ENCODE assay signal across 23 cellular contexts in genomic region chr20:44701889-44702288, GRCh38. TPM values are rescaled to one million over a fixed set of nuclear protein-coding genes. Genes with fewer than 3 reads are reported as not detected.
DNase-seq lines count a peak whose midpoint lies in the region; ATAC-seq and TF ChIP-seq lines count a peak whose summit lies in the region.
"Had no signal": no experiment of that assay in that cellular context is flagged by ENCODE, and none has a peak within 500 bp of the region (broad histone marks: within the 10 kb centered on the region; RNA-seq: fewer than 3 reads in every experiment).

No MANE protein-coding gene starts in this region.

- no peaks in the 10 kb centered on the region for H3K79me2 ChIP-seq in neural progenitor cell (ENCODE audit: low read depth)

- H3K4me3 Mint-ChIP-seq in brain (peak overlapping the region in 1 of 5 experiments; percentile 12), neural progenitor cell (no peak overlapping the region), endothelial cell (ENCODE audit: unreplicated experiment) (no peak overlapping the region)
- no peak overlapping the region for H3K4me3 Mint-ChIP-seq in activated CD4-positive, alpha-beta memory T cell treated with anti-CD3 and anti-CD28 coated beads, Interleukin-2, amount 10 ng/mL, durations not matched to agents 7 days and 5 days
- H3K4me3 Mint-ChIP-seq: activated CD4-positive, alpha-beta T cell treated with anti-CD3 and anti-CD28 coated beads for 36 hours; activated CD8-positive, alpha-beta memory T cell treated with anti-CD3 and anti-CD28 coated beads, Interleukin-2, amount 10 ng/mL, durations not matched to agents 7 days and 5 days; activated naive CD8-positive, alpha-beta T cell treated with anti-CD3 and anti-CD28 coated beads, Interleukin-2, amount 10 ng/mL, durations not matched to agents 7 days and 5 days; CD4-positive, CD25-positive, alpha-beta regulatory T cell had no signal

- H3K27me3 Mint-ChIP-seq in brain (peaks cover 6% of the 10 kb centered on the region), neural progenitor cell (ENCODE audit: insufficient read depth, low read depth) (peaks cover 9% of the 10 kb centered on the region), endothelial cell (ENCODE audit: unreplicated experiment) (no peaks in the 10 kb centered on the region)
- H3K27me3 Mint-ChIP-seq in activated CD4-positive, alpha-beta memory T cell treated with anti-CD3 and anti-CD28 coated beads, Interleukin-2, amount 10 ng/mL, durations not matched to agents 7 days and 5 days, result no peaks in the 10 kb centered on the region
- H3K27me3 Mint-ChIP-seq: activated naive CD8-positive, alpha-beta T cell treated with anti-CD3 and anti-CD28 coated beads, Interleukin-2, amount 10 ng/mL, durations not matched to agents 7 days and 5 days had no signal

- ATAC-seq in Right ventricle myocardium inferior, result no peak
- ATAC-seq: activated CD4-positive, alpha-beta T cell treated with anti-CD3 and anti-CD28 coated beads for 36 hours; activated CD8-positive, alpha-beta memory T cell treated with anti-CD3 and anti-CD28 coated beads, Interleukin-2, amount 10 ng/mL, durations not matched to agents 7 days and 5 days had no signal

- no peak overlapping the region for H3K4me3 ChIP-seq in right atrium auricular region
- H3K4me3 ChIP-seq in neural progenitor cell, result no peak overlapping the region
- H3K4me3 ChIP-seq: lung had no signal

- H3K27ac Mint-ChIP-seq in brain (peak overlapping the region; percentile 12 to 68 (median 31)), neural progenitor cell (peak overlapping the region; percentile 68), endothelial cell (ENCODE audit: unreplicated experiment) (no peak overlapping the region)
- H3K27ac Mint-ChIP-seq in activated CD4-positive, alpha-beta memory T cell treated with anti-CD3 and anti-CD28 coated beads, Interleukin-2, amount 10 ng/mL, durations not matched to agents 7 days and 5 days, result no peak overlapping the region
- H3K27ac Mint-ChIP-seq: activated CD4-positive, alpha-beta T cell treated with anti-CD3 and anti-CD28 coated beads for 36 hours; activated CD8-positive, alpha-beta memory T cell treated with anti-CD3 and anti-CD28 coated beads, Interleukin-2, amount 10 ng/mL, durations not matched to agents 7 days and 5 days; activated naive CD8-positive, alpha-beta T cell treated with anti-CD3 and anti-CD28 coated beads, Interleukin-2, amount 10 ng/mL, durations not matched to agents 7 days and 5 days; activated T-helper 2 cell treated with anti-CD3 and anti-CD28 coated beads, Interferon-gamma antibody, Interleukin-2, Interleukin-4, amounts not matched to agents 10 μg/mL and 5 μg/mL and 100 μg/mL, durations not matched to agents 14 hours and 24 hours and 36 hours; CD4-positive, CD25-positive, alpha-beta regulatory T cell had no signal

- intact Hi-C loops in Right ventricle myocardium inferior (cut with DNase I), result no loop called here

- no peak overlapping the region for H2AFZ ChIP-seq in neural progenitor cell (replicated peaks)

- H3F3A ChIP-seq in neural progenitor cell (ENCODE audit: low read depth), result peaks cover 2% of the 10 kb centered on the region

- no peaks in the 10 kb centered on the region for H3K27me3 ChIP-seq in right atrium auricular region
- no peaks in the 10 kb centered on the region for H3K27me3 ChIP-seq in neural progenitor cell
- H3K27me3 ChIP-seq: brain microvascular endothelial cell had no signal

- no peaks in the 10 kb centered on the region for H4K20me1 ChIP-seq in neural progenitor cell (ENCODE audit: low read depth)

- H3K36me3 Mint-ChIP-seq in brain (no peaks in the 10 kb centered on the region), neural progenitor cell (no peaks in the 10 kb centered on the region), endothelial cell (ENCODE audit: low read depth, unreplicated experiment) (peaks cover 6% of the 10 kb centered on the region)
- no peaks in the 10 kb centered on the region for H3K36me3 Mint-ChIP-seq in activated CD4-positive, alpha-beta memory T cell treated with anti-CD3 and anti-CD28 coated beads, Interleukin-2, amount 10 ng/mL, durations not matched to agents 7 days and 5 days (ENCODE audit: low read depth)
- H3K36me3 Mint-ChIP-seq: activated CD8-positive, alpha-beta memory T cell treated with anti-CD3 and anti-CD28 coated beads, Interleukin-2, amount 10 ng/mL, durations not matched to agents 7 days and 5 days; activated naive CD8-positive, alpha-beta T cell treated with anti-CD3 and anti-CD28 coated beads, Interleukin-2, amount 10 ng/mL, durations not matched to agents 7 days and 5 days; CD4-positive, CD25-positive, alpha-beta regulatory T cell had no signal

- POLR2A ChIA-PET in activated CD4-positive, alpha-beta memory T cell treated with anti-CD3 and anti-CD28 coated beads, Interleukin-2, amount 10 ng/mL, durations not matched to agents 7 days and 5 days (lab: Charles Lee), result no interaction called here

- DNase-seq in right atrium auricular region (ENCODE audit: low spot score), result no peak
- no peak for DNase-seq in Right ventricle myocardium inferior (ENCODE audit: missing footprints)
- peak; percentile 47 for DNase-seq in neural progenitor cell (ENCODE audit: low spot score)
- DNase-seq in SKM-1 treated with dmso at 0.1 percent for 144 hours (lab: John Stamatoyannopoulos, UW; ENCODE audit: unreplicated experiment), result no peak
- DNase-seq in activated CD4-positive, alpha-beta memory T cell treated with anti-CD3 and anti-CD28 coated beads, Interleukin-2, amount 10 ng/mL, durations not matched to agents 7 days and 5 days, result no peak
- DNase-seq in NCI-H748 (lab: John Stamatoyannopoulos, UW; ENCODE audit: unreplicated experiment), result no peak
- no peak for DNase-seq in endothelial cell (ENCODE audit: low spot score)
- DNase-seq: activated CD4-positive, alpha-beta T cell treated with anti-CD3 and anti-CD28 coated beads for 36 hours; activated CD8-positive, alpha-beta memory T cell treated with anti-CD3 and anti-CD28 coated beads, Interleukin-2, amount 10 ng/mL, durations not matched to agents 7 days and 5 days; activated naive CD8-positive, alpha-beta T cell treated with anti-CD3 and anti-CD28 coated beads, Interleukin-2, amount 10 ng/mL, durations not matched to agents 7 days and 5 days; brain microvascular endothelial cell; CD4-positive, CD25-positive, alpha-beta regulatory T cell; cortex of kidney; HCEC 1CT; islet precursor cell; Kasumi-1; NCI-H1092; Right ventricle myocardium superior; stimulated activated CD4-positive, alpha-beta T cell treated with anti-CD3 and anti-CD28 coated beads, Interleukin-12 subunit alpha, Interleukin-12 subunit beta, amount 100 ng/mL, for 4 hours had no signal

- H3K4me1 Mint-ChIP-seq in brain, result peaks cover 41% of the 10 kb centered on the region
- peaks cover 35% of the 10 kb centered on the region for H3K4me1 Mint-ChIP-seq in neural progenitor cell
- no peaks in the 10 kb centered on the region for H3K4me1 Mint-ChIP-seq in activated CD4-positive, alpha-beta memory T cell treated with anti-CD3 and anti-CD28 coated beads, Interleukin-2, amount 10 ng/mL, durations not matched to agents 7 days and 5 days
- no peaks in the 10 kb centered on the region for H3K4me1 Mint-ChIP-seq in endothelial cell (ENCODE audit: unreplicated experiment)
- H3K4me1 Mint-ChIP-seq: activated CD4-positive, alpha-beta T cell treated with anti-CD3 and anti-CD28 coated beads for 36 hours; activated CD8-positive, alpha-beta memory T cell treated with anti-CD3 and anti-CD28 coated beads, Interleukin-2, amount 10 ng/mL, durations not matched to agents 7 days and 5 days; CD4-positive, CD25-positive, alpha-beta regulatory T cell had no signal

- no peak for TF ChIP-seq CTCF in right atrium auricular region (IDR thresholded peaks at IDR 0.05)
- no peak for TF ChIP-seq CTCF in brain (conservative IDR thresholded peaks at IDR 0.05)
- no peak for TF ChIP-seq CTCF in neural progenitor cell (IDR thresholded peaks at IDR 0.05)
- no peak for TF ChIP-seq CTCF in endothelial cell (IDR thresholded peaks at IDR 0.05; ENCODE audit: unreplicated experiment)

- no peak overlapping the region for H3K4me2 ChIP-seq in neural progenitor cell

- H3K9me3 Mint-ChIP-seq in brain (no peaks in the 10 kb centered on the region), neural progenitor cell (no peaks in the 10 kb centered on the region), endothelial cell (ENCODE audit: unreplicated experiment) (no peaks in the 10 kb centered on the region)
- no peaks in the 10 kb centered on the region for H3K9me3 Mint-ChIP-seq in activated CD4-positive, alpha-beta memory T cell treated with anti-CD3 and anti-CD28 coated beads, Interleukin-2, amount 10 ng/mL, durations not matched to agents 7 days and 5 days
- H3K9me3 Mint-ChIP-seq: activated naive CD8-positive, alpha-beta T cell treated with anti-CD3 and anti-CD28 coated beads, Interleukin-2, amount 10 ng/mL, durations not matched to agents 7 days and 5 days; activated T-helper 2 cell treated with anti-CD3 and anti-CD28 coated beads, Interferon-gamma antibody, Interleukin-2, Interleukin-4, amounts not matched to agents 10 μg/mL and 5 μg/mL and 100 μg/mL, durations not matched to agents 14 hours and 24 hours and 36 hours; CD4-positive, CD25-positive, alpha-beta regulatory T cell had no signal

- H3K36me3 ChIP-seq in right atrium auricular region (no peaks in the 10 kb centered on the region), neural progenitor cell (no peaks in the 10 kb centered on the region)
- H3K36me3 ChIP-seq: brain microvascular endothelial cell had no signal

- H3K9ac ChIP-seq in neural progenitor cell, result no peak overlapping the region

- peaks cover 0 to 51% of the 10 kb centered on the region in 2 donors for H3K4me1 ChIP-seq in right atrium auricular region
- H3K4me1 ChIP-seq in neural progenitor cell, result peaks cover 15% of the 10 kb centered on the region

- CTCF ChIA-PET in activated CD4-positive, alpha-beta memory T cell treated with anti-CD3 and anti-CD28 coated beads, Interleukin-2, amount 10 ng/mL, durations not matched to agents 7 days and 5 days (lab: Charles Lee), result no interaction called here

- H3K9me3 ChIP-seq in right atrium auricular region (no peaks in the 10 kb centered on the region), neural progenitor cell (ENCODE audit: low read depth) (no peaks in the 10 kb centered on the region)

- H3K27ac ChIP-seq in right atrium auricular region, result peak overlapping the region; percentile 81 to 83
- H3K27ac ChIP-seq in neural progenitor cell, result no peak overlapping the region
- H3K27ac ChIP-seq: brain microvascular endothelial cell had no signal

RNA-seq across cellular contexts. Expression of gene CCN5, which starts 13.3 kb away (rescaled TPM):
- 100 to 1,000 TPM in 1 of 2 donors, 10 to 100 TPM in 1; 85.1 to 118 TPM for total RNA-seq in right atrium auricular region
- total RNA-seq in Right ventricle myocardium inferior, result 13.6 TPM
- 0.39 TPM for polyA plus RNA-seq in brain (ENCODE audit: insufficient read depth, low read depth, low replicate concordance)
- not detected in 2 replicates for total RNA-seq in neural progenitor cell (ENCODE audit: low replicate concordance)
- total RNA-seq in activated CD4-positive, alpha-beta memory T cell treated with anti-CD3 and anti-CD28 coated beads, Interleukin-2, amount 10 ng/mL, durations not matched to agents 7 days and 5 days, result not detected
- not detected for total RNA-seq in endothelial cell (ENCODE audit: unreplicated experiment)
- total RNA-seq: activated CD4-positive, alpha-beta T cell treated with anti-CD3 and anti-CD28 coated beads for 36 hours; activated CD8-positive, alpha-beta memory T cell treated with anti-CD3 and anti-CD28 coated beads, Interleukin-2, amount 10 ng/mL, durations not matched to agents 7 days and 5 days; activated naive CD8-positive, alpha-beta T cell treated with anti-CD3 and anti-CD28 coated beads, Interleukin-2, amount 10 ng/mL, durations not matched to agents 7 days and 5 days; activated T-helper 2 cell treated with anti-CD3 and anti-CD28 coated beads, Interferon-gamma antibody, Interleukin-2, Interleukin-4, amounts not matched to agents 10 μg/mL and 5 μg/mL and 100 μg/mL, durations not matched to agents 14 hours and 24 hours and 36 hours; CD4-positive, CD25-positive, alpha-beta regulatory T cell had no signal
- polyA plus RNA-seq: CD4-positive, CD25-positive, alpha-beta regulatory T cell had no signal

RNA-seq across cellular contexts. Expression of gene KCNK15, which starts 43.8 kb away (rescaled TPM):
- total RNA-seq in right atrium auricular region (1 to 10 TPM; 1.4 to 3.7 TPM), Right ventricle myocardium inferior (0.32 TPM), neural progenitor cell (ENCODE audit: low replicate concordance) (0.21 TPM in 1 of 2 replicates, not detected in the other), endothelial cell (ENCODE audit: unreplicated experiment) (not detected)
- 0.12 TPM for polyA plus RNA-seq in brain (ENCODE audit: insufficient read depth, low read depth, low replicate concordance)
- total RNA-seq in activated CD4-positive, alpha-beta memory T cell treated with anti-CD3 and anti-CD28 coated beads, Interleukin-2, amount 10 ng/mL, durations not matched to agents 7 days and 5 days, result not detected
- total RNA-seq: activated CD8-positive, alpha-beta memory T cell treated with anti-CD3 and anti-CD28 coated beads, Interleukin-2, amount 10 ng/mL, durations not matched to agents 7 days and 5 days; activated naive CD8-positive, alpha-beta T cell treated with anti-CD3 and anti-CD28 coated beads, Interleukin-2, amount 10 ng/mL, durations not matched to agents 7 days and 5 days; CD4-positive, CD25-positive, alpha-beta regulatory T cell had no signal
- polyA plus RNA-seq: AG04450; CD4-positive, CD25-positive, alpha-beta regulatory T cell had no signal

RNA-seq across cellular contexts. Expression of gene ADA, which starts 50.4 kb away (rescaled TPM):
- total RNA-seq in right atrium auricular region, result 10 to 100 TPM in 1 of 2 donors, 1 to 10 TPM in 1; 6.3 to 16.7 TPM
- 10.7 TPM for total RNA-seq in Right ventricle myocardium inferior
- polyA plus RNA-seq in brain (ENCODE audit: insufficient read depth, low read depth, low replicate concordance), result 5.0 TPM
- total RNA-seq in neural progenitor cell (ENCODE audit: low replicate concordance), result 29.7 and 52.5 TPM in 2 replicates
- total RNA-seq in activated CD4-positive, alpha-beta memory T cell treated with anti-CD3 and anti-CD28 coated beads, Interleukin-2, amount 10 ng/mL, durations not matched to agents 7 days and 5 days, result 10 to 100 TPM; 79.0 to 79.7 TPM
- 137 TPM for total RNA-seq in endothelial cell (ENCODE audit: unreplicated experiment)

Comparison
In these comparisons a context has a peak if more than half of its experiments do, and no peak if none do; other contexts are left out.
1. H3K27ac Mint-ChIP-seq: peak in brain (5 of 5) and neural progenitor cell (single experiment); none in activated CD4-positive, alpha-beta memory T cell treated with anti-CD3 and anti-CD28 coated beads, Interleukin-2, amount 10 ng/mL, durations not matched to agents 7 days and 5 days (single experiment) and endothelial cell (single experiment).
2. RNA of gene CCN5, which starts 13.3 kb away (total RNA-seq): 85.1 to 118 TPM in right atrium auricular region and 13.6 TPM in Right ventricle myocardium inferior (single experiment); not detected in neural progenitor cell, not detected in activated CD4-positive, alpha-beta memory T cell treated with anti-CD3 and anti-CD28 coated beads, Interleukin-2, amount 10 ng/mL, durations not matched to agents 7 days and 5 days and not detected in endothelial cell (single experiment); every median in the first group is over 10 times any median in the second.